ENCODE assay signal across 16 cellular contexts in the genomic region with DNA sequence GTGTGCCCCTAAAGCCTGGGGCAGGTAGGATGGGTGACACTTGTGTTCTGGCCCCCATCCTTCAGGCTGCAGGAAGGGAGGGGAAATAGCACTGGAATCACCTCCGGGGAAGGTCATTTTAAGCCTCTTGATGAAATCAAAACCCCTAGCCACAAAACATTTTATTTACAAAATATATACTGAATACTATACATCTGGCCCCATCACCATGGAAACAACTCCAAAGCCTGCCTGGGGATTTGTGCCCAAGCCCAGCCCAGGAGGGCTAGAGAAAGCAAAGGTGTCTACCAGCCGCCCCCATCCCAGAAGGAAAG. TPM values are rescaled to one million over a fixed set of nuclear protein-coding genes. Genes with fewer than 3 reads are reported as not detected.
DNase-seq lines count a peak whose midpoint lies in the region; ATAC-seq, FAIRE-seq and TF ChIP-seq lines count a peak whose summit lies in the region.
"Had no signal": no experiment of that assay in that cellular context is flagged by ENCODE, and none has a peak within 500 bp of the region (broad histone marks: within the 10 kb centered on the region; RNA-seq: fewer than 3 reads in every experiment).

No MANE protein-coding gene starts in this region.

- no peaks in the 10 kb centered on the region for H3K9me3 Mint-ChIP-seq in activated CD4-positive, alpha-beta memory T cell treated with anti-CD3 and anti-CD28 coated beads, Interleukin-2, amount 10 ng/mL, durations not matched to agents 7 days and 5 days
- H3K9me3 Mint-ChIP-seq: activated naive CD8-positive, alpha-beta T cell treated with anti-CD3 and anti-CD28 coated beads, Interleukin-2, amount 10 ng/mL, durations not matched to agents 7 days and 5 days had no signal

- FAIRE-seq in frontal cortex (lab: Jason Lieb, UNC), result no peak

- H3K9me3 ChIP-seq in AG04450 (ENCODE audit: control insufficient read depth, insufficient read depth, low read length) (no peaks in the 10 kb centered on the region; the same call in 1 of the 2 replicates), mesenchymal stem cell (ENCODE audit: control insufficient read depth, low read length) (no peaks in the 10 kb centered on the region)
- H3K9me3 ChIP-seq: BLaER1 had no signal

- H3K4me2 ChIP-seq in mesenchymal stem cell (ENCODE audit: low read length, poor library complexity, severe bottlenecking), result no peak overlapping the region
- H3K4me2 ChIP-seq: BLaER1 had no signal

- H3K4me3 Mint-ChIP-seq in activated CD4-positive, alpha-beta memory T cell treated with anti-CD3 and anti-CD28 coated beads, Interleukin-2, amount 10 ng/mL, durations not matched to agents 7 days and 5 days, result no peak overlapping the region
- H3K4me3 Mint-ChIP-seq: activated naive CD8-positive, alpha-beta T cell treated with anti-CD3 and anti-CD28 coated beads, Interleukin-2, amount 10 ng/mL, durations not matched to agents 7 days and 5 days had no signal

- H2AK5ac ChIP-seq in mesenchymal stem cell (ENCODE audit: low read length, severe bottlenecking), result no peak overlapping the region

- H3K23ac ChIP-seq in mesenchymal stem cell (ENCODE audit: low read length in 2 of 2), result no peak overlapping the region

- peak overlapping the region; percentile 94 for H3K9ac ChIP-seq in mesenchymal stem cell (ENCODE audit: low read length)
- H3K9ac ChIP-seq: BLaER1 had no signal

- H3K14ac ChIP-seq in mesenchymal stem cell (ENCODE audit: low read length in 2 of 2), result no peak overlapping the region

- CTCF ChIA-PET in AG04450 (lab: Charles Lee), result no interaction called here
- CTCF ChIA-PET in HEK293T (lab: Yijun Ruan, JAX), result interaction anchor here (1.1 to 2.6 kb wide), 2 partner anchors 83 to 169 kb away, joined by 3 to 13 read pairs; no protein-coding TSS in a partner anchor
- CTCF ChIA-PET in activated CD4-positive, alpha-beta memory T cell treated with anti-CD3 and anti-CD28 coated beads, Interleukin-2, amount 10 ng/mL, durations not matched to agents 7 days and 5 days (lab: Charles Lee), result interaction anchor here (1.0 kb wide), 1 partner anchor 168 kb away, joined by 3 read pairs; no protein-coding TSS in a partner anchor

- H3K4ac ChIP-seq in mesenchymal stem cell (ENCODE audit: low read depth in 1 of 2, low read length in 2 of 2), result no peak overlapping the region

- no peak overlapping the region for H2BK15ac ChIP-seq in mesenchymal stem cell (ENCODE audit: low read depth, poor library complexity, severe bottlenecking)

- H3K27ac Mint-ChIP-seq in activated CD4-positive, alpha-beta memory T cell treated with anti-CD3 and anti-CD28 coated beads, Interleukin-2, amount 10 ng/mL, durations not matched to agents 7 days and 5 days, result peak overlapping the region; percentile 40

- no peak overlapping the region for H2AFZ ChIP-seq in mesenchymal stem cell (ENCODE audit: low read depth, low read length)

- no peak for TF ChIP-seq CTCF in AG04450 (IDR thresholded peaks at IDR 0.05; ENCODE audit: low read depth, low read length)

- peaks cover 42% of the 10 kb centered on the region for H3K36me3 Mint-ChIP-seq in activated CD4-positive, alpha-beta memory T cell treated with anti-CD3 and anti-CD28 coated beads, Interleukin-2, amount 10 ng/mL, durations not matched to agents 7 days and 5 days (ENCODE audit: low read depth)

- H2BK12ac ChIP-seq in mesenchymal stem cell (ENCODE audit: low read length in 2 of 2), result no peak overlapping the region

- H2BK5ac ChIP-seq in mesenchymal stem cell (ENCODE audit: low read depth, low read length, poor library complexity, severe bottlenecking), result no peak overlapping the region

- peaks cover 56% of the 10 kb centered on the region for H3K4me1 ChIP-seq in mesenchymal stem cell (ENCODE audit: control insufficient read depth, insufficient read depth, low read depth, low read length)

- WGBS in mesenchymal stem cell, result 38% methylated on average over 2 of the region's 2 CpGs

- no peak overlapping the region for H4K91ac ChIP-seq in mesenchymal stem cell (ENCODE audit: low read length)

- peaks cover 20 to 38% of the 10 kb centered on the region in 2 experiments for H3K36me3 ChIP-seq in mesenchymal stem cell (ENCODE audit: control insufficient read depth in 1 of 2, insufficient read depth in 2 of 2, low read depth in 1 of 2, low read length in 2 of 2)

- H3K27me3 ChIP-seq in AG04450 (ENCODE audit: control insufficient read depth, insufficient read depth, low read length) (no peaks in the 10 kb centered on the region), mesenchymal stem cell (ENCODE audit: control insufficient read depth in 1 of 2, insufficient read depth in 1 of 2, low read length in 2 of 2) (no peaks in the 10 kb centered on the region)
- H3K27me3 ChIP-seq: BLaER1 had no signal

- H3K79me1 ChIP-seq in mesenchymal stem cell (replicated peaks; ENCODE audit: low read length, poor library complexity, severe bottlenecking), result peaks cover 6% of the 10 kb centered on the region

- no peak for DNase-seq in AG04450 (ENCODE audit: low read depth, low spot score)
- DNase-seq in HEK293T (ENCODE audit: extremely low spot score), result peak; percentile 2
- DNase-seq in activated CD4-positive, alpha-beta memory T cell treated with anti-CD3 and anti-CD28 coated beads, Interleukin-2, amount 10 ng/mL, durations not matched to agents 7 days and 5 days, result no peak
- DNase-seq in mesenchymal stem cell, result no peak
- no peak for DNase-seq in frontal cortex (ENCODE audit: low spot score in 2 of 2)
- DNase-seq in NCI-H226, result no peak
- no peak for DNase-seq in germinal center (ENCODE audit: low spot score)
- DNase-seq: activated CD4-positive, CD25-positive, alpha-beta regulatory T cell treated with anti-CD3 and anti-CD28 coated beads, Interleukin-2, amount 50 U/mL, for 72 hours; kidney glomerular epithelial cell; NCI-H1092; NCI-H446 treated with DMSO at 0.1 percent for 48 hours had no signal

- no peak overlapping the region for H2BK120ac ChIP-seq in mesenchymal stem cell (ENCODE audit: low read depth, low read length)

- ATAC-seq in GM21717 (IDR thresholded peaks at IDR 0.05; ENCODE audit: unreplicated experiment), result no peak
- ATAC-seq: Right ventricle myocardium inferior had no signal

- H3K4me3 ChIP-seq in AG04450 (ENCODE audit: low read depth, low read length) (no peak overlapping the region), mesenchymal stem cell (ENCODE audit: insufficient read depth in 1 of 2, low read depth in 1 of 2, low read length in 2 of 2) (no peak overlapping the region)
- H3K4me3 ChIP-seq: BLaER1, coronary artery had no signal

- H3K18ac ChIP-seq in mesenchymal stem cell (ENCODE audit: low read depth in 1 of 2, low read length in 2 of 2), result no peak overlapping the region

- no peaks in the 10 kb centered on the region for H3K27me3 Mint-ChIP-seq in activated CD4-positive, alpha-beta memory T cell treated with anti-CD3 and anti-CD28 coated beads, Interleukin-2, amount 10 ng/mL, durations not matched to agents 7 days and 5 days
- H3K27me3 Mint-ChIP-seq: activated naive CD8-positive, alpha-beta T cell treated with anti-CD3 and anti-CD28 coated beads, Interleukin-2, amount 10 ng/mL, durations not matched to agents 7 days and 5 days had no signal

- no peak overlapping the region for H4K8ac ChIP-seq in mesenchymal stem cell (ENCODE audit: low read length)

- H3K27ac ChIP-seq in AG04450 (ENCODE audit: low read depth, low read length), result peak overlapping the region; percentile 57
- H3K27ac ChIP-seq in mesenchymal stem cell (ENCODE audit: low read length, poor library complexity, severe bottlenecking), result no peak overlapping the region
- H3K27ac ChIP-seq: BLaER1, coronary artery had no signal

- peaks cover 73% of the 10 kb centered on the region for H3K4me1 Mint-ChIP-seq in activated CD4-positive, alpha-beta memory T cell treated with anti-CD3 and anti-CD28 coated beads, Interleukin-2, amount 10 ng/mL, durations not matched to agents 7 days and 5 days

- POLR2A ChIA-PET in AG04450 (lab: Yijun Ruan, JAX) (interaction anchor here (0.8 kb wide), 1 partner anchor 9 kb away, joined by 4 read pairs; the partner anchor contains the start of gene HMGA1), HEK293T (lab: Yijun Ruan, JAX) (no interaction called here)
- POLR2A ChIA-PET in activated CD4-positive, alpha-beta memory T cell treated with anti-CD3 and anti-CD28 coated beads, Interleukin-2, amount 10 ng/mL, durations not matched to agents 7 days and 5 days (lab: Charles Lee), result interaction anchor here (1.1 to 4.4 kb wide), 3 partner anchors 9 to 168 kb away, joined by 3 to 47 read pairs (median 3); partner anchors contain the start of gene HMGA1

TF ChIP-seq in HEK293T, 16 proteins besides CTCF, POLR2A, EP300 and RAD21 (continues in another document):
- no peak for TF ChIP-seq FOXA1 (IDR thresholded peaks at IDR 0.05)
- TF ChIP-seq CTBP1 (IDR thresholded peaks at IDR 0.05; ENCODE audit: borderline replicate concordance), result no peak
- no peak for TF ChIP-seq ELF4 (IDR thresholded peaks at IDR 0.05)
- TF ChIP-seq FOXK2 (IDR thresholded peaks at IDR 0.05), result no peak
- TF ChIP-seq, protein P1, sequence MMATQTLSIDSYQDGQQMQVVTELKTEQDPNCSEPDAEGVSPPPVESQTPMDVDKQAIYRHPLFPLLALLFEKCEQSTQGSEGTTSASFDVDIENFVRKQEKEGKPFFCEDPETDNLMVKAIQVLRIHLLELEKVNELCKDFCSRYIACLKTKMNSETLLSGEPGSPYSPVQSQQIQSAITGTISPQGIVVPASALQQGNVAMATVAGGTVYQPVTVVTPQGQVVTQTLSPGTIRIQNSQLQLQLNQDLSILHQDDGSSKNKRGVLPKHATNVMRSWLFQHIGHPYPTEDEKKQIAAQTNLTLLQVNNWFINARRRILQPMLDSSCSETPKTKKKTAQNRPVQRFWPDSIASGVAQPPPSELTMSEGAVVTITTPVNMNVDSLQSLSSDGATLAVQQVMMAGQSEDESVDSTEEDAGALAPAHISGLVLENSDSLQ (IDR thresholded peaks at IDR 0.05), result no peak
- TF ChIP-seq L3MBTL2 (conservative IDR thresholded peaks at IDR 0.05), result no peak
- no peak for TF ChIP-seq LEF1 (IDR thresholded peaks at IDR 0.05; ENCODE audit: borderline replicate concordance)
- no peak for TF ChIP-seq ZNF384 (IDR thresholded peaks at IDR 0.05)
- TF ChIP-seq BHLHE40 (IDR thresholded peaks at IDR 0.05; ENCODE audit: borderline replicate concordance), result no peak
- TF ChIP-seq SP1 (IDR thresholded peaks at IDR 0.05), result no peak
- TF ChIP-seq ARNT (IDR thresholded peaks at IDR 0.05), result no peak

RNA-seq across cellular contexts. Expression of gene SMIM29, which starts 2.6 kb away (rescaled TPM):
- 11.3 and 17.2 TPM in 2 replicates for polyA plus RNA-seq in AG04450 (2011; rRNA removed)
- 12.6 and 16.0 TPM in 2 replicates for polyA minus RNA-seq in AG04450 (2011; rRNA and poly(A)+ RNA removed)
- total RNA-seq in activated CD4-positive, alpha-beta memory T cell treated with anti-CD3 and anti-CD28 coated beads, Interleukin-2, amount 10 ng/mL, durations not matched to agents 7 days and 5 days, result 10 to 100 TPM; 38.3 to 38.4 TPM
- polyA plus RNA-seq in mesenchymal stem cell (2013, experiment 1 of 2), result 47.1 TPM
- polyA plus RNA-seq in mesenchymal stem cell (2013, experiment 2 of 2), result 50.5 TPM
- total RNA-seq in frontal cortex, result 23.2 TPM

RNA-seq across cellular contexts. Expression of gene HMGA1, which starts 9.5 kb away (rescaled TPM):
- polyA plus RNA-seq in AG04450 (2011; rRNA removed), result 142 and 197 TPM in 2 replicates
- polyA minus RNA-seq in AG04450 (2011; rRNA and poly(A)+ RNA removed), result 127 and 146 TPM in 2 replicates
- 100 to 1,000 TPM; 269 to 282 TPM for total RNA-seq in activated CD4-positive, alpha-beta memory T cell treated with anti-CD3 and anti-CD28 coated beads, Interleukin-2, amount 10 ng/mL, durations not matched to agents 7 days and 5 days
- polyA plus RNA-seq in mesenchymal stem cell (2013, experiment 1 of 2), result 544 TPM
- polyA plus RNA-seq in mesenchymal stem cell (2013, experiment 2 of 2), result 524 TPM
- 24.5 TPM for total RNA-seq in frontal cortex

Comparison
In these comparisons a context has a peak if more than half of its experiments do, and no peak if none do; other contexts are left out.
1. RNA of gene HMGA1, which starts 9.5 kb away (total RNA-seq): 269 to 282 TPM in activated CD4-positive, alpha-beta memory T cell treated with anti-CD3 and anti-CD28 coated beads, Interleukin-2, amount 10 ng/mL, durations not matched to agents 7 days and 5 days; 24.5 TPM in frontal cortex (single experiment); every median in the first group is over 10 times any median in the second.